ENCODE assay signal across 24 cellular contexts in genomic region chr17:82016061-82016874, GRCh38.
"Had no signal": no experiment of that assay in that cellular context is flagged by ENCODE, and none has a peak within 500 bp of the region (broad histone marks: within the 10 kb centered on the region; RNA-seq: fewer than 3 reads in every experiment).

No MANE protein-coding gene starts in this region.

- H3K27me3 ChIP-seq: adrenal gland, Peyer's patch had no signal

- H3K27ac Mint-ChIP-seq: activated CD4-positive, alpha-beta T cell treated with anti-CD3 and anti-CD28 coated beads for 36 hours; activated CD8-positive, alpha-beta T cell treated with anti-CD3 and anti-CD28 coated beads for 36 hours; activated naive CD8-positive, alpha-beta T cell treated with anti-CD3 and anti-CD28 coated beads, Interleukin-2, amount 10 ng/mL, durations not matched to agents 7 days and 5 days; activated T-cell treated with anti-CD3 and anti-CD28 coated beads, Interleukin-2, amount 50 U/mL, for 72 hours; activated T-helper 2 cell treated with anti-CD3 and anti-CD28 coated beads, Interferon-gamma antibody, Interleukin-2, Interleukin-4, amounts not matched to agents 10 μg/mL and 5 μg/mL and 100 μg/mL, durations not matched to agents 14 hours and 24 hours and 36 hours had no signal

- H3K9me3 Mint-ChIP-seq: activated CD8-positive, alpha-beta T cell treated with anti-CD3 and anti-CD28 coated beads for 36 hours; activated naive CD8-positive, alpha-beta T cell treated with anti-CD3 and anti-CD28 coated beads, Interleukin-2, amount 10 ng/mL, durations not matched to agents 7 days and 5 days; activated T-cell treated with anti-CD3 and anti-CD28 coated beads, Interleukin-2, amount 50 U/mL, for 72 hours; activated T-helper 2 cell treated with anti-CD3 and anti-CD28 coated beads, Interferon-gamma antibody, Interleukin-2, Interleukin-4, amounts not matched to agents 10 μg/mL and 5 μg/mL and 100 μg/mL, durations not matched to agents 14 hours and 24 hours and 36 hours had no signal

- FAIRE-seq: TTC549 had no signal

- H3K36me3 ChIP-seq: adrenal gland had no signal

- H3K27me3 Mint-ChIP-seq: activated CD4-positive, alpha-beta T cell treated with anti-CD3 and anti-CD28 coated beads for 36 hours; activated CD8-positive, alpha-beta T cell treated with anti-CD3 and anti-CD28 coated beads for 36 hours; activated naive CD8-positive, alpha-beta T cell treated with anti-CD3 and anti-CD28 coated beads, Interleukin-2, amount 10 ng/mL, durations not matched to agents 7 days and 5 days; T-helper 17 cell had no signal

- H3K36me3 Mint-ChIP-seq: activated naive CD8-positive, alpha-beta T cell treated with anti-CD3 and anti-CD28 coated beads, Interleukin-2, amount 10 ng/mL, durations not matched to agents 7 days and 5 days had no signal

- ATAC-seq: activated CD4-positive, alpha-beta T cell treated with anti-CD3 and anti-CD28 coated beads for 36 hours; activated CD8-positive, alpha-beta T cell treated with anti-CD3 and anti-CD28 coated beads for 36 hours; activated T-cell treated with anti-CD3 and anti-CD28 coated beads, Interleukin-2, amount 50 U/mL, for 72 hours; T-helper 17 cell had no signal

- DNase-seq: activated CD4-positive, alpha-beta T cell treated with anti-CD3 and anti-CD28 coated beads for 36 hours; activated CD4-positive, alpha-beta T cell treated with anti-CD3 and anti-CD28 coated beads, Interleukin-2, amount 50 U/mL, for 1 hour; activated CD4-positive, CD25-positive, alpha-beta regulatory T cell; activated CD8-positive, alpha-beta memory T cell treated with anti-CD3 and anti-CD28 coated beads, Interleukin-2, amount 50 U/mL, for 4 hours; activated CD8-positive, alpha-beta T cell treated with anti-CD3 and anti-CD28 coated beads for 36 hours; activated gamma-delta T cell treated with Interleukin-2 at 50 U/mL for 16 hours; activated naive CD4-positive, alpha-beta T cell treated with anti-CD3 and anti-CD28 coated beads, Interleukin-2, amount 50 U/mL, for 16 hours; activated naive CD8-positive, alpha-beta T cell treated with anti-CD3 and anti-CD28 coated beads, Interleukin-2, amount 10 ng/mL, durations not matched to agents 7 days and 5 days; activated T-cell treated with anti-CD3 and anti-CD28 coated beads, Interleukin-2, amount 50 U/mL, for 72 hours; adrenal gland; anterior cingulate cortex; Karpas-422; MM.1S; NCI-H1105; NCI-H1436; NCI-H1694 treated with DMSO at 0.1 percent for 48 hours; NCI-H2029 treated with DMSO at 0.1 percent for 48 hours; NCI-H510A treated with DMSO at 0.1 percent for 48 hours; Peyer's patch; SHP77 treated with DMSO at 0.1 percent for 48 hours; T-helper 17 cell; T-helper 9 cell had no signal

- H3K27ac ChIP-seq: adrenal gland, Peyer's patch had no signal

- H3K4me3 Mint-ChIP-seq: activated CD4-positive, alpha-beta T cell treated with anti-CD3 and anti-CD28 coated beads for 36 hours; activated CD8-positive, alpha-beta T cell treated with anti-CD3 and anti-CD28 coated beads for 36 hours; activated naive CD8-positive, alpha-beta T cell treated with anti-CD3 and anti-CD28 coated beads, Interleukin-2, amount 10 ng/mL, durations not matched to agents 7 days and 5 days; activated T-cell treated with anti-CD3 and anti-CD28 coated beads, Interleukin-2, amount 50 U/mL, for 72 hours; T-helper 17 cell had no signal

- H3K9me3 ChIP-seq: adrenal gland, Peyer's patch had no signal

- H3K4me3 ChIP-seq: adrenal gland, Peyer's patch had no signal
